21 cellular contexts compared by ENCODE assay signal in the genomic region with DNA sequence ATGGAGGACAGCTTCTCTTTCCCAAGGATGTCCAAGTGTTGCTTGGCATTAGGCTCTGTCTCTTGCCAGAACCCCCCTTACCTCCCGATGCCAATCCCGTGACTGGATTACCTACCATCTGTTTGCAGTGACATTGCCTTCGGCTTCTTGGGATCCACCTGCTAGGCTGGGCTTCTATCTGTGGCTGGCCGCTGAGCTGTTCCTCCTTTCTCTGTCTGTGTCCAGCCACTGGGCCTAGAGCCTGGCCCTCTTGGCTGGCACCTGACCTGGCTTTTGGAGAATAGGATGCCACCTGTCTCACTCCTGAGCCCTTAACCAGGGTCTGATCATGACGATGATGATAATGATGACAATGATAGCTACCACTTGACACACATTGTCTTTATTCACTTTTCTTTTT. TPM values are rescaled to one million over a fixed set of nuclear protein-coding genes. Genes with fewer than 3 reads are reported as not detected.
A peak's percentile ranks its signal among the peaks of the same experiment; 100 is the strongest.
DNase-seq lines count a peak whose midpoint lies in the region; ATAC-seq and TF ChIP-seq lines count a peak whose summit lies in the region.
"Had no signal": no experiment of that assay in that cellular context is flagged by ENCODE, and none has a peak within 500 bp of the region (broad histone marks: within the 10 kb centered on the region; RNA-seq: fewer than 3 reads in every experiment).

No MANE protein-coding gene starts in this region.

- no peak overlapping the region for H3K27ac Mint-ChIP-seq in type B pancreatic cell
- H3K27ac Mint-ChIP-seq: CD4-positive, alpha-beta memory T cell; GM23338; H9 had no signal

- H3K4me1 Mint-ChIP-seq in type B pancreatic cell (ENCODE audit: unreplicated experiment): no peaks in the 10 kb centered on the region
- H3K4me1 Mint-ChIP-seq: CD4-positive, alpha-beta memory T cell; GM23338; H9 had no signal

- no peaks in the 10 kb centered on the region for H3K9me3 Mint-ChIP-seq in type B pancreatic cell
- H3K9me3 Mint-ChIP-seq: GM23338, H9 had no signal

- no peak for ATAC-seq in GM21717 (IDR thresholded peaks at IDR 0.05; ENCODE audit: unreplicated experiment)
- ATAC-seq: A549, GM12878, GM23338, HCT116 had no signal

- TF ChIP-seq CTCF in type B pancreatic cell (conservative IDR thresholded peaks at IDR 0.05): no peak

- in situ Hi-C loops in G401 (cut with HindIII; ENCODE audit: low sequenced_read_pairs): no loop called here

- no peak overlapping the region for H3K4me3 Mint-ChIP-seq in type B pancreatic cell
- H3K4me3 Mint-ChIP-seq: CD4-positive, alpha-beta memory T cell; GM23338; H9 had no signal

- H3K27me3 Mint-ChIP-seq in type B pancreatic cell: peaks cover 40% of the 10 kb centered on the region

- DNase-seq in G401 (ENCODE audit: low spot score) (peak; percentile 47), cerebellum (ENCODE audit: low spot score) (peak; percentile 82), islet precursor cell (peak; percentile 10), type B pancreatic cell (ENCODE audit: extremely low spot score, unreplicated experiment) (peak; percentile 60), dermis blood vessel endothelial cell (no peak), Kasumi-1 (lab: John Stamatoyannopoulos, UW) (no peak)
- DNase-seq: 8988T; ACHN; AML-193; Calu3; CD4-positive, alpha-beta memory T cell; COR-L47; DND-41; GDM1; H9 had no signal

- H3K36me3 Mint-ChIP-seq in type B pancreatic cell: no peaks in the 10 kb centered on the region
- H3K36me3 Mint-ChIP-seq: CD4-positive, alpha-beta memory T cell had no signal

RNA-seq across cellular contexts. Expression of gene STUM, which starts 41.6 kb away (rescaled TPM):
- total RNA-seq in G401 (2014; rRNA removed; shearing (Covaris generic)): not detected in 2 replicates
- 24.0 TPM for total RNA-seq in cerebellum
- total RNA-seq in type B pancreatic cell (ENCODE audit: low replicate concordance): 2.2 and 2.8 TPM in 2 replicates
- total RNA-seq in dermis blood vessel endothelial cell: 0.19 and 0.34 TPM in 2 replicates
- total RNA-seq: Calu3; CD4-positive, alpha-beta memory T cell; H4 had no signal

Comparison
In these comparisons a context has a peak if more than half of its experiments do, and no peak if none do; other contexts are left out.
1. DNase-seq: peak in G401 (single experiment), cerebellum (single experiment), islet precursor cell (single experiment) and type B pancreatic cell (single experiment); none in dermis blood vessel endothelial cell (single experiment) and Kasumi-1 (0 of 2).